ENCODE assay signal across 8 cellular contexts in the genomic region with DNA sequence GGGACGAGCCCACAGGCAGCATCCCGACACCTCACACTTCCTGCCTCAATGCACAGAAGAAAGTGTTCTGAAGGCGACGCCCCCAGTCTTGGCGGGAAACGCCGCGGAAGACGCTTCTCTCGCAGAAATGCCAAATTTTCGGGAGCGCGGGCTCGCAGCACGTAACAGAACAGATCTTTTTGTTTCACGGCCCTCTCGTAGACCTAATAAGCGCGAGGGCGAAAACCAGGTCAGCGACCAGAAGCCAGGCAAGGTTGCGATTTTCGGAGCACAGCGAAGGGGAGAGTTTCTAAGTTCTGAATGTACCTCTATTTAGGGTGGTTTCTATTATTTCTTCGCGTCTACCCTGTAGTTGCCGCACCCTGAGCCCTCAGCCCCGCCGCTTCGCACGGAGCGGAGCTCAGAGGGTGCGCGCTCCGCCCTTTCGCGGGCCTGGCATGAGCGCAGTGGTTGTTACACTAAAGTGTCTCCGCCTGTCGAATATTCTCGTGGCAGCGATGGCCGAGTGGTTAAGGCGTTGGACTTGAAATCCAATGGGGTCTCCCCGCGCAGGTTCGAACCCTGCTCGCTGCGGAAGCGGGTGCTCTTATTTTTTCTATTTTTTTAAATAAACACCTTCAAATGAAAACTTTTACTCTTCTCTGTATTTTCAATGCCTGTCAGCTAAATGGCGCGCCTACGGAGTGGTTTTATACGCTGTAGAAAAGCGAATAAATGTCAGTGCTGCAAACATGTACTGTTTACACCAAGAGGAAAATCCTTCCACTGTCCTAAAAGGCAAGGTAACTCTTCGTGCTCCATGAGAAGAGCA.
A peak's percentile ranks its signal among the peaks of the same experiment; 100 is the strongest.
DNase-seq lines count a peak whose midpoint lies in the region; ATAC-seq and TF ChIP-seq lines count a peak whose summit lies in the region.

No MANE protein-coding gene starts in this region.

- H3K36me3 ChIP-seq in breast epithelium (no peaks in the 10 kb centered on the region), iPS-20b (ENCODE audit: insufficient read depth, low read depth, low read length) (no peaks in the 10 kb centered on the region), skeletal muscle tissue (ENCODE audit: control insufficient read depth in 3 of 3, insufficient read depth in 3 of 3, low read length in 3 of 3) (no peaks in the 10 kb centered on the region)

- peak overlapping the region; percentile 91 for H3K9ac ChIP-seq in iPS-20b (ENCODE audit: low read depth, low read length)
- peak overlapping the region; percentile 95 to 99 (median 98) for H3K9ac ChIP-seq in skeletal muscle tissue (ENCODE audit: low read depth in 1 of 3, low read length in 3 of 3)

- intact Hi-C loops in breast epithelium (cut with DNase I; ENCODE audit: low total_unique reads): no loop called here

- ATAC-seq in GM18868 (IDR thresholded peaks at IDR 0.05; ENCODE audit: unreplicated experiment) (peak; percentile 83), HG03108 (IDR thresholded peaks at IDR 0.05; ENCODE audit: unreplicated experiment) (peak; percentile 84)

- H3K4me1 ChIP-seq in breast epithelium (no peaks in the 10 kb centered on the region), iPS-20b (ENCODE audit: insufficient read depth, low read length) (no peaks in the 10 kb centered on the region), skeletal muscle tissue (ENCODE audit: control insufficient read depth in 3 of 3, insufficient read depth in 3 of 3, low read length in 3 of 3) (peaks cover 3 to 9% (median 6%) of the 10 kb centered on the region in 3 donors)

- H3K27me3 ChIP-seq in breast epithelium (no peaks in the 10 kb centered on the region), iPS-20b (ENCODE audit: insufficient read depth, low read length) (peaks cover 7% of the 10 kb centered on the region; the same call in 1 of the 2 replicates), skeletal muscle tissue (ENCODE audit: control insufficient read depth in 3 of 3, insufficient read depth in 3 of 3, low read length in 3 of 3) (no peaks in the 10 kb centered on the region)

- H3K27ac ChIP-seq in VCaP (peak overlapping the region; percentile 87), breast epithelium (peak overlapping the region; percentile 97), iPS-20b (ENCODE audit: low read length) (peak overlapping the region; percentile 4), skeletal muscle tissue (ENCODE audit: low read depth, low read length) (peak overlapping the region; percentile 97)

- no peak for TF ChIP-seq POLR2A in breast epithelium (IDR thresholded peaks at IDR 0.05)

- TF ChIP-seq CTCF in VCaP (conservative IDR thresholded peaks at IDR 0.05) (no peak), breast epithelium (IDR thresholded peaks at IDR 0.05) (no peak)

- DNase-seq in 8988T (peak; percentile 35), NCI-H2171 treated with DMSO at 0.1 percent for 48 hours (lab: John Stamatoyannopoulos, UW) (peak; percentile 84), breast epithelium (ENCODE audit: low spot score in 2 of 2) (peak; percentile 95 to 97)

- H3K4me3 ChIP-seq in breast epithelium (peak overlapping the region; percentile 71 to 85 (median 82)), iPS-20b (ENCODE audit: low read length) (peak overlapping the region; percentile 90), skeletal muscle tissue (ENCODE audit: low read length in 3 of 3) (peak overlapping the region; percentile 97 to 98 (median 98))

- H3K9me3 ChIP-seq in breast epithelium: no peaks in the 10 kb centered on the region
- no peaks in the 10 kb centered on the region for H3K9me3 ChIP-seq in iPS-20b (ENCODE audit: insufficient read depth, low read depth, low read length)
- H3K9me3 ChIP-seq in skeletal muscle tissue (ENCODE audit: control insufficient read depth in 3 of 3, low read length in 3 of 3): no peaks in the 10 kb centered on the region

Comparison
In these comparisons a context has a peak if more than half of its experiments do, and no peak if none do; other contexts are left out.
1. Peak in every context shown above with its lines: DNase-seq, ATAC-seq, H3K4me3 ChIP-seq and H3K27ac ChIP-seq.
2. DNase-seq: peak in every context shown above with its lines; median percentile 96 in breast epithelium; 84 in NCI-H2171 treated with DMSO at 0.1 percent for 48 hours; 35 in 8988T.
3. H3K27ac ChIP-seq: peak in every context shown above with its lines; median percentile 97 in breast epithelium; 97 in skeletal muscle tissue; 87 in VCaP; 4 in iPS-20b.